In the genomic region with DNA sequence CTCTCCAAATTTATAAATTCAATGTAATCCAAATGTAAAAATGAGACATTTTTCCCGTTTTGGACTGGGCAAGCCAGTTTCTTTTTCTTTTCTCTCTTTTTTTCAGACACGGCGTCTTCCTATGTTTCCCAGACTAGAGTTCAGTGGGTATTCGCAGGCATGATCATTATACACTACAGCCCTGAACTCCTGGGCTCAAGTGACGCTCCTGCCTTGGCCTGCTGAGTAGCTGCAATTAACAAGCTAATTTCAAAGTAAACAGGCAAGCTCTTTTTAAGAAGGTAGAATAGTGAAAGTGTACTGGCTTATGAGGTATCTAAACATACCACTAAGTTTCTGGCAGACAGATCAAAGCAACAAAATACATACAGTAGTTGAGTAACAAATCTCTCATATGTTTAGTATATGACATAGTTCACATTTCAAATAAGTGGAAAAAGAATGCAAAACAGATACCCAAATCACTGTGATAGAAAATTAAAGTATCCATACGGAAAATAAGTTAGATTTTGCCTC, we compare ENCODE assay signal across 1 cellular context.
TF ChIP-seq lines count a peak whose summit lies in the region.

No MANE protein-coding gene starts in this region.

TF ChIP-seq in HepG2, 621 proteins besides CTCF, POLR2A, EP300 and RAD21:
- no peak for TF ChIP-seq SNAPC2 (CRISPR knock-in tag; IDR thresholded peaks at IDR 0.05)
- no peak for TF ChIP-seq ZFYVE20 (CRISPR knock-in tag; IDR thresholded peaks at IDR 0.05; ENCODE audit: borderline replicate concordance, low read depth)
- TF ChIP-seq ZBTB7A (CRISPR knock-in tag; IDR thresholded peaks at IDR 0.05): no peak
- TF ChIP-seq, protein P1, sequence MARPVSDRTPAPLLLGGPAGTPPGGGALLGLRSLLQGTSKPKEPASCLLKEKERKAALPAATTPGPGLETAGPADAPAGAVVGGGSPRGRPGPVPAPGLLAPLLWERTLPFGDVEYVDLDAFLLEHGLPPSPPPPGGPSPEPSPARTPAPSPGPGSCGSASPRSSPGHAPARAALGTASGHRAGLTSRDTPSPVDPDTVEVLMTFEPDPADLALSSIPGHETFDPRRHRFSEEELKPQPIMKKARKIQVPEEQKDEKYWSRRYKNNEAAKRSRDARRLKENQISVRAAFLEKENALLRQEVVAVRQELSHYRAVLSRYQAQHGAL (CRISPR knock-in tag; IDR thresholded peaks at IDR 0.05; ENCODE audit: not compliant biosample characterization): no peak
- no peak for TF ChIP-seq ERF (CRISPR knock-in tag; IDR thresholded peaks at IDR 0.05)
- 0 out of 2 replicates have a peak, but pooled peaks have one; percentile 18 for TF ChIP-seq ISL2 (CRISPR knock-in tag; IDR thresholded peaks at IDR 0.05)
